Comparison of ENCODE assay signal across 8 cellular contexts in the genomic region with DNA sequence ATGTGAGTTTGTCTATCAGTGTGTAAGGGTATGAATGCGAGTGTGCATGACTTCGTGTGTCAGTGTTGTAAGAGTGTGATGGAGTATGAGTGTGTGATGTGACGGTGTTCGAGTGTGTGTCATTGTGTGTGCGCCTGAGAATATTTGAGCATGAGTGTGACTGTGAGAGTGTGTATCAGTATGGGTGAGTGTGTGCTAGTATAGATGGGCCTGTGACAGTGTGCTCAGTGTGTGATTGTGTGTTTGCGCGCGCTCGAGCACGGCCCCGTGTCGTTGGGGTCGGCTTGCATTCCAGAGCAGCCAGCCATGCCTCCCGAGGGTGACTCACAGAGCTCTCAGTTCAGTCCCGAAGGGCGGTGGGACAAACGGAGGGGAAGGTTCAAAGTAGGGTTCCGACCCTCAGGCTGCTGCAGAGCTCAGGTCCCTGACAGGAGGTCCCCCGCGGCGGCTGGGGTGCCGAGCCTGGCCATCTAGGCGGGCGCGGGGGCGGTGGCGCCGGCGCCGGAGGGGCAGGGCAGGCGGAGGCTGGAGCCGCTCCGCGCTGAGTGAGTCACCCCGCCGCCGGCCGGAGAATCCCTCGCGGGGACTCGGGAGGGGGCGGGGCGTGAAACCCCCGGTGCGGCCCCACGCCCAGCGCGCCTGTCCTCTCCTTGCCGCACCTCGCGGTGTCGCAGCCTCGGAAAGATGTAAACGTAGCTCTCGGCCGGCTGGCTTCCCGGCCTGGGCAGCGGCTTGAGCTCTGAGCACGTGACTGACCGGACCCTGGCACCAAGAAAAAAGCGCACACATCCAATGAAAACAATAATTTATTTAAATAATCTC. TPM values are rescaled to one million over a fixed set of nuclear protein-coding genes. Genes with fewer than 3 reads are reported as not detected.
DNase-seq lines count a peak whose midpoint lies in the region; ATAC-seq, FAIRE-seq and TF ChIP-seq lines count a peak whose summit lies in the region.

No MANE protein-coding gene starts in this region.

- H3K27me3 Mint-ChIP-seq in T-cell: peaks cover 47 to 77% of the 10 kb centered on the region in 2 donors
- peaks cover 77% of the 10 kb centered on the region for H3K27me3 Mint-ChIP-seq in neural progenitor cell (ENCODE audit: insufficient read depth, low read depth)

- H3K27me3 ChIP-seq in endothelial cell of umbilical vein (ENCODE audit: control insufficient read depth in 2 of 2, insufficient read depth in 2 of 2, low read length in 2 of 2) (peaks cover 42 to 81% of the 10 kb centered on the region in 2 experiments), neural progenitor cell (peaks cover 100% of the 10 kb centered on the region)

- BruUV-seq in endothelial cell of umbilical vein (replicated peaks; lab: Mats Ljungman, UMichigan): no TSS peak

- peak overlapping the region; percentile 77 for H3K4me2 ChIP-seq in endothelial cell of umbilical vein (ENCODE audit: insufficient read depth, low read length)
- peak overlapping the region; percentile 80 for H3K4me2 ChIP-seq in neural progenitor cell

- FAIRE-seq in endothelial cell of umbilical vein (lab: Jason Lieb, UNC): peak; percentile 72

- H3K9me3 ChIP-seq in endothelial cell of umbilical vein (replicated peaks; ENCODE audit: control insufficient read depth, insufficient read depth, low read length): no peaks in the 10 kb centered on the region
- H3K9me3 ChIP-seq in neural progenitor cell (ENCODE audit: low read depth): no peaks in the 10 kb centered on the region

- peaks cover 48% of the 10 kb centered on the region for H3K4me1 ChIP-seq in endothelial cell of umbilical vein (ENCODE audit: control insufficient read depth, extremely low read depth, insufficient read depth, low read length)
- H3K4me1 ChIP-seq in neural progenitor cell: peaks cover 64% of the 10 kb centered on the region

- H3K36me3 Mint-ChIP-seq in T-cell: no peaks in the 10 kb centered on the region
- H3K36me3 Mint-ChIP-seq in neural progenitor cell: no peaks in the 10 kb centered on the region

- CTCF ChIA-PET in T-cell (lab: Charles Lee) (interaction anchor here in 1 of 2 donors (1.2 kb wide), 1 partner anchor 14 kb away, joined by 3 read pairs; the partner anchor contains the start of gene DLX1), endothelial cell of umbilical vein (lab: Charles Lee) (interaction anchor here (0.5 to 1.7 kb wide), 9 partner anchors 10 to 525 kb away, joined by 3 to 8 read pairs (median 5); partner anchors contain the start of gene DLX1)

- intact Hi-C loops in endothelial cell of umbilical vein (cut with micrococcal nuclease): no loop called here

- ATAC-seq in T-cell (replicated peaks in 1 of 4) (no peak), GM18519 (IDR thresholded peaks at IDR 0.05; ENCODE audit: low FRiP score, unreplicated experiment) (no peak)

- DNase-seq in 8988T (peak; percentile 92), GM12864 (ENCODE audit: low read depth) (no peak), T-cell (peak in 2 of 34 experiments; percentile 17 to 41), endothelial cell of umbilical vein (ENCODE audit: low read depth, low spot score) (peak; percentile 68), neural progenitor cell (ENCODE audit: low spot score) (peak; percentile 79), NCI-H2107 treated with DMSO at 0.1 percent for 48 hours (lab: John Stamatoyannopoulos, UW; ENCODE audit: unreplicated experiment) (no peak), NCI-H1436 (lab: John Stamatoyannopoulos, UW) (no peak)

- H3K4me3 Mint-ChIP-seq in T-cell (peak overlapping the region in 2 of 3 donors; percentile 39 to 54), neural progenitor cell (peak overlapping the region; percentile 77)

- H3K36me3 ChIP-seq in endothelial cell of umbilical vein (ENCODE audit: control insufficient read depth in 2 of 2, extremely low read depth in 1 of 2, insufficient read depth in 2 of 2, low read length in 2 of 2) (no peaks in the 10 kb centered on the region), neural progenitor cell (no peaks in the 10 kb centered on the region)

- H3K9me1 ChIP-seq in endothelial cell of umbilical vein (replicated peaks; ENCODE audit: control insufficient read depth, extremely low read depth, insufficient read depth, low read length): no peaks in the 10 kb centered on the region

- H4K20me1 ChIP-seq in endothelial cell of umbilical vein (replicated peaks; ENCODE audit: control insufficient read depth, extremely low read depth, insufficient read depth, low read length): no peaks in the 10 kb centered on the region
- H4K20me1 ChIP-seq in neural progenitor cell (ENCODE audit: low read depth): peaks cover 86% of the 10 kb centered on the region

- peak overlapping the region; percentile 25; the same call in 1 of the 2 replicates for H3K4me3 ChIP-seq in GM12864 (ENCODE audit: low read depth, low read length)
- peak overlapping the region; percentile 12 to 34 (median 30) for H3K4me3 ChIP-seq in endothelial cell of umbilical vein (replicated peaks in 1 of 3; ENCODE audit: insufficient read depth in 1 of 3, low read depth in 1 of 3, low read length in 3 of 3)
- peak overlapping the region; percentile 27 for H3K4me3 ChIP-seq in neural progenitor cell

- H3K27ac Mint-ChIP-seq in T-cell: peak overlapping the region; percentile 0 to 41
- H3K27ac Mint-ChIP-seq in neural progenitor cell: no peak overlapping the region

- POLR2A ChIA-PET in T-cell (lab: Charles Lee) (no interaction called here), endothelial cell of umbilical vein (lab: Charles Lee) (no interaction called here)

- no peak for TF ChIP-seq CTCF in GM12864 (IDR thresholded peaks at IDR 0.05; ENCODE audit: low read depth, low read length, missing control alignments)
- no peak for TF ChIP-seq CTCF in endothelial cell of umbilical vein (IDR thresholded peaks at IDR 0.05; ENCODE audit: extremely low read depth in 1 of 2, insufficient read depth in 1 of 2, low read depth in 1 of 2, low read length in 2 of 2)
- no peak for TF ChIP-seq CTCF in neural progenitor cell (IDR thresholded peaks at IDR 0.05)

- dilution Hi-C loops in endothelial cell of umbilical vein (cut with MboI; ENCODE audit: extremely low pct_ligation_motif_present, low sequenced_read_pairs): no loop called here

- H3K79me2 ChIP-seq in endothelial cell of umbilical vein (ENCODE audit: control insufficient read depth, insufficient read depth, low read length): no peaks in the 10 kb centered on the region
- no peaks in the 10 kb centered on the region for H3K79me2 ChIP-seq in neural progenitor cell (ENCODE audit: low read depth)

- TF ChIP-seq POLR2A in endothelial cell of umbilical vein (IDR thresholded peaks at IDR 0.05; ENCODE audit: low read depth, low read length): no peak

- H3K9me3 Mint-ChIP-seq in T-cell: no peaks in the 10 kb centered on the region
- H3K9me3 Mint-ChIP-seq in neural progenitor cell: peaks cover under 1% of the 10 kb centered on the region

- H3K27ac ChIP-seq in endothelial cell of umbilical vein (ENCODE audit: insufficient read depth, low read depth, low read length) (no peak overlapping the region), neural progenitor cell (no peak overlapping the region)

- H3K9ac ChIP-seq in endothelial cell of umbilical vein (replicated peaks; ENCODE audit: extremely low read depth, insufficient read depth, low read length) (peak overlapping the region; percentile 4), neural progenitor cell (no peak overlapping the region)

- peak overlapping the region; percentile 69 for H2AFZ ChIP-seq in endothelial cell of umbilical vein (ENCODE audit: low read depth, low read length)
- H2AFZ ChIP-seq in neural progenitor cell (replicated peaks): no peak overlapping the region

- H3F3A ChIP-seq in neural progenitor cell (ENCODE audit: low read depth): peaks cover 79% of the 10 kb centered on the region

- H3K4me1 Mint-ChIP-seq in T-cell: peaks cover 55 to 67% (median 62%) of the 10 kb centered on the region in 3 donors
- H3K4me1 Mint-ChIP-seq in neural progenitor cell: peaks cover 56% of the 10 kb centered on the region

TF ChIP-seq in endothelial cell of umbilical vein, 7 proteins besides CTCF, POLR2A, EP300 and RAD21:
- peak; percentile 88 for TF ChIP-seq FOS (IDR thresholded peaks at IDR 0.05; ENCODE audit: borderline replicate concordance, insufficient read depth, low read length)
- TF ChIP-seq, protein P1, sequence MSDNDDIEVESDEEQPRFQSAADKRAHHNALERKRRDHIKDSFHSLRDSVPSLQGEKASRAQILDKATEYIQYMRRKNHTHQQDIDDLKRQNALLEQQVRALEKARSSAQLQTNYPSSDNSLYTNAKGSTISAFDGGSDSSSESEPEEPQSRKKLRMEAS (IDR thresholded peaks at IDR 0.05; ENCODE audit: insufficient read depth, insufficient read length): peak; percentile 36
- TF ChIP-seq MYC (IDR thresholded peaks at IDR 0.05; ENCODE audit: low read depth, low read length): no peak
- peak; percentile 33 for TF ChIP-seq POLR2AphosphoS5 (IDR thresholded peaks at IDR 0.05; ENCODE audit: insufficient read depth, low read depth, low read length)
- TF ChIP-seq EZH2 (IDR thresholded peaks at IDR 0.05; ENCODE audit: borderline replicate concordance, low read depth, low read length, severe bottlenecking): no peak

RNA-seq across cellular contexts. Expression of gene DLX2, which starts 3.8 kb away (rescaled TPM):
- under 1 TPM in 2 of 5 donors, not detected in 3; 0.16 to 0.19 TPM for total RNA-seq in T-cell
- total RNA-seq in endothelial cell of umbilical vein: not detected in 2 replicates
- polyA plus RNA-seq in endothelial cell of umbilical vein: not detected in 2 replicates
- polyA plus RNA-seq in endothelial cell of umbilical vein (2011; cell fraction: cytosol; rRNA removed): 0.03 TPM in 1 of 2 replicates, not detected in the other
- not detected in 2 replicates for polyA plus RNA-seq in endothelial cell of umbilical vein (2011; cell fraction: nucleus; rRNA removed)
- polyA plus RNA-seq in endothelial cell of umbilical vein (2012): not detected in 2 replicates
- polyA minus RNA-seq in endothelial cell of umbilical vein: not detected in 2 replicates
- polyA minus RNA-seq in endothelial cell of umbilical vein (2011; cell fraction: cytosol; rRNA and poly(A)+ RNA removed): 0.82 TPM
- not detected in 2 replicates for polyA minus RNA-seq in endothelial cell of umbilical vein (2011; cell fraction: nucleus; rRNA and poly(A)+ RNA removed)
- total RNA-seq in neural progenitor cell (ENCODE audit: low replicate concordance): 0.19 TPM in 1 of 2 replicates, not detected in the other

RNA-seq across cellular contexts. Expression of gene DLX1, which starts 13.6 kb away (rescaled TPM):
- total RNA-seq in T-cell (not detected), endothelial cell of umbilical vein (not detected in 2 replicates), neural progenitor cell (ENCODE audit: low replicate concordance) (not detected in 2 replicates)
- 0.12 and 0.14 TPM in 2 replicates for polyA plus RNA-seq in endothelial cell of umbilical vein
- polyA plus RNA-seq in endothelial cell of umbilical vein (2011; cell fraction: cytosol; rRNA removed): 0.06 and 0.09 TPM in 2 replicates
- polyA plus RNA-seq in endothelial cell of umbilical vein (2011; cell fraction: nucleus; rRNA removed): 0.21 and 0.42 TPM in 2 replicates
- polyA plus RNA-seq in endothelial cell of umbilical vein (2012): not detected in 2 replicates
- 0.36 TPM in 1 of 2 replicates, not detected in the other for polyA minus RNA-seq in endothelial cell of umbilical vein
- 1.2 TPM for polyA minus RNA-seq in endothelial cell of umbilical vein (2011; cell fraction: cytosol; rRNA and poly(A)+ RNA removed)
- polyA minus RNA-seq in endothelial cell of umbilical vein (2011; cell fraction: nucleus; rRNA and poly(A)+ RNA removed): not detected in 2 replicates

Comparison
In these comparisons a context has a peak if more than half of its experiments do, and no peak if none do; other contexts are left out.
1. DNase-seq: peak in 8988T (single experiment), endothelial cell of umbilical vein (single experiment) and neural progenitor cell (single experiment); none in GM12864 (single experiment), NCI-H2107 treated with DMSO at 0.1 percent for 48 hours (single experiment) and NCI-H1436 (single experiment).
2. Peak in every context shown above with its lines, with median percentiles within 50 percentile points of each other: H3K4me3 ChIP-seq.